1 cellular context compared by ENCODE assay signal in genomic region chr16:3465301-3465700, GRCh38.
TF ChIP-seq lines count a peak whose summit lies in the region.

No MANE protein-coding gene starts in this region.

TF ChIP-seq in WTC11, 78 proteins besides CTCF, POLR2A, EP300 and RAD21 (continued from another document):
- TF ChIP-seq MLX (CRISPR knock-in tag; IDR thresholded peaks at IDR 0.05) (no peak), ZNF425 (CRISPR knock-in tag; conservative IDR thresholded peaks at IDR 0.05) (no peak), JAZF1 (CRISPR knock-in tag; IDR thresholded peaks at IDR 0.05) (no peak), MXD4 (CRISPR knock-in tag; IDR thresholded peaks at IDR 0.05; ENCODE audit: borderline replicate concordance) (no peak), NR1H2 (CRISPR knock-in tag; IDR thresholded peaks at IDR 0.05) (no peak)
